ENCODE assay signal across 9 cellular contexts in genomic region chr2:59008950-59009349, GRCh38.
"Had no signal": no experiment of that assay in that cellular context is flagged by ENCODE, and none has a peak within 500 bp of the region (broad histone marks: within the 10 kb centered on the region; RNA-seq: fewer than 3 reads in every experiment).

No MANE protein-coding gene starts in this region.

- DNase-seq: GM23248, GOT3, H7, H9, HCEC 1CT, HFFc6 had no signal

- H3K4me1 ChIP-seq: HAP-1 had no signal

- H2AFZ ChIP-seq: GM23248, GM23338 had no signal

- H3K9ac ChIP-seq: GM23248 had no signal

- H3K4me2 ChIP-seq: GM23338 had no signal

- ATAC-seq: GM23338, HCT116 had no signal

- H3K4me3 ChIP-seq: GM23248, GM23338, HAP-1 had no signal

- H3K27ac ChIP-seq: GM23248 had no signal

- H3K36me3 ChIP-seq: HAP-1 had no signal

- H3K9me3 ChIP-seq: HAP-1 had no signal
